In genomic region chr1:32398401-32398800, GRCh38 we compare ENCODE assay signal across 28 cellular contexts. TPM values are rescaled to one million over a fixed set of nuclear protein-coding genes. Genes with fewer than 3 reads are reported as not detected.
DNase-seq lines count a peak whose midpoint lies in the region; FAIRE-seq and TF ChIP-seq lines count a peak whose summit lies in the region.
"Had no signal": no experiment of that assay in that cellular context is flagged by ENCODE, and none has a peak within 500 bp of the region (broad histone marks: within the 10 kb centered on the region; RNA-seq: fewer than 3 reads in every experiment).

No MANE protein-coding gene starts in this region.

- H3K4me3 Mint-ChIP-seq in CD4-positive, alpha-beta memory T cell: no peak overlapping the region
- H3K4me3 Mint-ChIP-seq: activated naive CD8-positive, alpha-beta T cell had no signal

- WGBS in mesenchymal stem cell: 32% methylated on average over 2 of the region's 2 CpGs

- peaks cover 1 to 2% of the 10 kb centered on the region in 2 donors for H3K27me3 Mint-ChIP-seq in CD4-positive, alpha-beta memory T cell
- H3K27me3 Mint-ChIP-seq: activated naive CD8-positive, alpha-beta T cell; progenitor cell of endocrine pancreas had no signal

- CTCF ChIA-PET in CD4-positive, alpha-beta memory T cell (lab: Charles Lee; ENCODE audit: partially characterized antibody): interaction anchor here (1.2 kb wide), 1 partner anchor 158 kb away, joined by 3 read pairs; no protein-coding TSS in a partner anchor

- H2BK5ac ChIP-seq in mesenchymal stem cell (ENCODE audit: low read depth, low read length, poor library complexity, severe bottlenecking): no peak overlapping the region

- POLR2A ChIA-PET in CD4-positive, alpha-beta memory T cell (lab: Charles Lee; ENCODE audit: partially characterized antibody): no interaction called here

- H2BK15ac ChIP-seq in mesenchymal stem cell (ENCODE audit: low read depth, poor library complexity, severe bottlenecking): no peak overlapping the region

- H3K27me3 ChIP-seq in mesenchymal stem cell (ENCODE audit: control insufficient read depth in 1 of 2, insufficient read depth in 1 of 2, low read length in 2 of 2): no peaks in the 10 kb centered on the region
- H3K27me3 ChIP-seq in MG63: no peaks in the 10 kb centered on the region
- no peaks in the 10 kb centered on the region for H3K27me3 ChIP-seq in CD4-positive, alpha-beta memory T cell (ENCODE audit: insufficient read depth, low read length)
- H3K27me3 ChIP-seq: ascending aorta, dorsolateral prefrontal cortex, heart left ventricle had no signal

- H3K27ac ChIP-seq in mesenchymal stem cell (ENCODE audit: low read length, poor library complexity, severe bottlenecking): no peak overlapping the region
- H3K27ac ChIP-seq in CD4-positive, alpha-beta memory T cell (ENCODE audit: low read depth, low read length): no peak overlapping the region
- H3K27ac ChIP-seq: 22Rv1, ascending aorta, dorsolateral prefrontal cortex, heart left ventricle had no signal

- H2BK12ac ChIP-seq in mesenchymal stem cell (ENCODE audit: low read length in 2 of 2): no peak overlapping the region

- H3K79me1 ChIP-seq in mesenchymal stem cell (replicated peaks; ENCODE audit: low read length, poor library complexity, severe bottlenecking): peaks cover 1% of the 10 kb centered on the region

- H4K91ac ChIP-seq in mesenchymal stem cell (ENCODE audit: low read length): no peak overlapping the region

- no peak overlapping the region for H3K4ac ChIP-seq in mesenchymal stem cell (ENCODE audit: low read depth in 1 of 2, low read length in 2 of 2)

- H3K18ac ChIP-seq in mesenchymal stem cell (ENCODE audit: low read depth in 1 of 2, low read length in 2 of 2): no peak overlapping the region

- H3K9me3 ChIP-seq in mesenchymal stem cell (ENCODE audit: control insufficient read depth, low read length): no peaks in the 10 kb centered on the region
- no peaks in the 10 kb centered on the region for H3K9me3 ChIP-seq in MG63
- no peaks in the 10 kb centered on the region for H3K9me3 ChIP-seq in CD4-positive, alpha-beta memory T cell (ENCODE audit: control insufficient read depth in 1 of 2, low read length in 2 of 2)
- H3K9me3 ChIP-seq: ascending aorta, heart left ventricle had no signal

- H3K23ac ChIP-seq in mesenchymal stem cell (ENCODE audit: low read length in 2 of 2): no peak overlapping the region

- H3K36me3 Mint-ChIP-seq in CD4-positive, alpha-beta memory T cell: peaks cover 0 to 9% of the 10 kb centered on the region in 2 donors
- H3K36me3 Mint-ChIP-seq: activated naive CD8-positive, alpha-beta T cell had no signal

- no peaks in the 10 kb centered on the region for H3K9me3 Mint-ChIP-seq in CD4-positive, alpha-beta memory T cell

- H3K4me3 ChIP-seq in fibroblast of mammary gland (ENCODE audit: control insufficient read depth, low read depth, low read length) (no peak overlapping the region), mesenchymal stem cell (ENCODE audit: insufficient read depth in 1 of 2, low read depth in 1 of 2, low read length in 2 of 2) (no peak overlapping the region), MG63 (no peak overlapping the region)
- no peak overlapping the region for H3K4me3 ChIP-seq in CD4-positive, alpha-beta memory T cell (ENCODE audit: low read length in 2 of 2)
- H3K4me3 ChIP-seq: ascending aorta, dorsolateral prefrontal cortex, heart left ventricle had no signal

- peaks cover 5 to 19% (median 11%) of the 10 kb centered on the region in 4 donors for H3K4me1 Mint-ChIP-seq in CD4-positive, alpha-beta memory T cell

- H3K4me1 ChIP-seq in mesenchymal stem cell (ENCODE audit: control insufficient read depth, insufficient read depth, low read depth, low read length): peaks cover 5% of the 10 kb centered on the region
- peaks cover 10% of the 10 kb centered on the region for H3K4me1 ChIP-seq in CD4-positive, alpha-beta memory T cell (ENCODE audit: insufficient read depth, low read length)

- no peak overlapping the region for H3K14ac ChIP-seq in mesenchymal stem cell (ENCODE audit: low read length in 2 of 2)

- FAIRE-seq in RCC 7860 (lab: Jason Lieb, UNC): no peak
- FAIRE-seq: D721Med had no signal

- H4K8ac ChIP-seq in mesenchymal stem cell (ENCODE audit: low read length): no peak overlapping the region

- H2BK120ac ChIP-seq in mesenchymal stem cell (ENCODE audit: low read depth, low read length): no peak overlapping the region

- no peak overlapping the region for H3K27ac Mint-ChIP-seq in CD4-positive, alpha-beta memory T cell
- H3K27ac Mint-ChIP-seq: activated naive CD8-positive, alpha-beta T cell; progenitor cell of endocrine pancreas had no signal

- TF ChIP-seq CTCF in fibroblast of mammary gland (conservative IDR thresholded peaks at IDR 0.05; ENCODE audit: control insufficient read depth, insufficient read depth, low read depth, low read length): no peak

- H3K4me2 ChIP-seq in mesenchymal stem cell (ENCODE audit: low read length, poor library complexity, severe bottlenecking): no peak overlapping the region

- H3K9ac ChIP-seq in mesenchymal stem cell (ENCODE audit: low read length): peak overlapping the region; percentile 37

- no peak overlapping the region for H2AK5ac ChIP-seq in mesenchymal stem cell (ENCODE audit: low read length, severe bottlenecking)

- H2AFZ ChIP-seq in mesenchymal stem cell (ENCODE audit: low read depth, low read length): no peak overlapping the region

- peak; percentile 30 for DNase-seq in AG08396 (ENCODE audit: low spot score)
- peak; percentile 16 for DNase-seq in RCC 7860 (ENCODE audit: low spot score)
- peak; percentile 7 for DNase-seq in fibroblast of mammary gland (ENCODE audit: low read depth)
- DNase-seq in mesenchymal stem cell: peak; percentile 70
- DNase-seq in pons (ENCODE audit: low spot score): no peak
- DNase-seq in MG63: no peak
- no peak for DNase-seq in NCI-H69 (lab: John Stamatoyannopoulos, UW)
- DNase-seq in CD4-positive, alpha-beta memory T cell: no peak
- DNase-seq: activated CD4-positive, alpha-beta T cell treated with anti-CD3 and anti-CD28 coated beads for 4 hours; activated effector memory CD4-positive, alpha-beta T cell treated with Interleukin-2 at 50 U/mL for 16 hours; dorsolateral prefrontal cortex; H7; heart left ventricle; left cardiac atrium; MM.1S; NCI-H1417 treated with DMSO at 0.1 percent for 48 hours; NCI-H2081 treated with DMSO at 0.1 percent for 48 hours; NCI-H510A; SHP77; stimulated activated naive CD4-positive, alpha-beta T cell had no signal

- intact Hi-C loops in CD4-positive, alpha-beta memory T cell (cut with micrococcal nuclease): no loop called here

- H3K36me3 ChIP-seq in mesenchymal stem cell (ENCODE audit: control insufficient read depth in 1 of 2, insufficient read depth in 2 of 2, low read depth in 1 of 2, low read length in 2 of 2): no peaks in the 10 kb centered on the region
- no peaks in the 10 kb centered on the region; the same call in 1 of the 2 replicates for H3K36me3 ChIP-seq in MG63
- no peaks in the 10 kb centered on the region for H3K36me3 ChIP-seq in CD4-positive, alpha-beta memory T cell (ENCODE audit: insufficient read depth, low read length)
- H3K36me3 ChIP-seq: ascending aorta, heart left ventricle had no signal

RNA-seq across cellular contexts. Expression of gene BSDC1, which starts 4.2 kb away (rescaled TPM):
- 35.1 TPM for polyA plus RNA-seq in mesenchymal stem cell (2013, experiment 1 of 2)
- 33.7 TPM for polyA plus RNA-seq in mesenchymal stem cell (2013, experiment 2 of 2)
- 35.8 and 52.2 TPM in 2 replicates for total RNA-seq in MG63 (2014; rRNA removed; shearing (Covaris generic); ENCODE audit: low replicate concordance)
- total RNA-seq in CD4-positive, alpha-beta memory T cell: 100 to 1,000 TPM; 106 to 112 TPM
- polyA plus RNA-seq in CD4-positive, alpha-beta memory T cell: 10 to 100 TPM; 29.7 to 46.3 TPM

RNA-seq across cellular contexts. Expression of gene TSSK3, which starts 36.1 kb away (rescaled TPM):
- polyA plus RNA-seq in mesenchymal stem cell (2013, experiment 1 of 2): 0.86 TPM
- polyA plus RNA-seq in mesenchymal stem cell (2013, experiment 2 of 2): 0.52 TPM
- not detected in 2 replicates for total RNA-seq in MG63 (2014; rRNA removed; shearing (Covaris generic); ENCODE audit: low replicate concordance)
- 1 to 10 TPM; 3.5 to 4.3 TPM for total RNA-seq in CD4-positive, alpha-beta memory T cell
- under 1 TPM in 1 of 2 donors, not detected in 1; 0.73 TPM for polyA plus RNA-seq in CD4-positive, alpha-beta memory T cell
- total RNA-seq: lung microvascular endothelial cell, temporal lobe had no signal
- polyA plus RNA-seq: neural cell had no signal

RNA-seq across cellular contexts. Expression of gene FAM229A, which starts 36.1 kb away (rescaled TPM):
- 3.5 TPM for polyA plus RNA-seq in mesenchymal stem cell (2013, experiment 1 of 2)
- 2.7 TPM for polyA plus RNA-seq in mesenchymal stem cell (2013, experiment 2 of 2)
- total RNA-seq in MG63 (2014; rRNA removed; shearing (Covaris generic); ENCODE audit: low replicate concordance): 0.10 TPM in 1 of 2 replicates, not detected in the other
- total RNA-seq in CD4-positive, alpha-beta memory T cell: 10 to 100 TPM; 32.2 to 34.6 TPM
- polyA plus RNA-seq in CD4-positive, alpha-beta memory T cell: under 1 TPM in 1 of 2 donors, not detected in 1; 0.39 TPM

Comparison
In these comparisons a context has a peak if more than half of its experiments do, and no peak if none do; other contexts are left out.
1. DNase-seq: peak in AG08396 (single experiment), RCC 7860 (single experiment), fibroblast of mammary gland (single experiment) and mesenchymal stem cell (single experiment); none in pons (single experiment), MG63 (single experiment), NCI-H69 (single experiment) and CD4-positive, alpha-beta memory T cell (0 of 5).
2. RNA of gene FAM229A, which starts 36.1 kb away (total RNA-seq): 32.2 to 34.6 TPM in CD4-positive, alpha-beta memory T cell; 0.10 TPM in MG63; every median in the first group is over 10 times any median in the second.